ENCODE assay signal across 8 cellular contexts in the genomic region with DNA sequence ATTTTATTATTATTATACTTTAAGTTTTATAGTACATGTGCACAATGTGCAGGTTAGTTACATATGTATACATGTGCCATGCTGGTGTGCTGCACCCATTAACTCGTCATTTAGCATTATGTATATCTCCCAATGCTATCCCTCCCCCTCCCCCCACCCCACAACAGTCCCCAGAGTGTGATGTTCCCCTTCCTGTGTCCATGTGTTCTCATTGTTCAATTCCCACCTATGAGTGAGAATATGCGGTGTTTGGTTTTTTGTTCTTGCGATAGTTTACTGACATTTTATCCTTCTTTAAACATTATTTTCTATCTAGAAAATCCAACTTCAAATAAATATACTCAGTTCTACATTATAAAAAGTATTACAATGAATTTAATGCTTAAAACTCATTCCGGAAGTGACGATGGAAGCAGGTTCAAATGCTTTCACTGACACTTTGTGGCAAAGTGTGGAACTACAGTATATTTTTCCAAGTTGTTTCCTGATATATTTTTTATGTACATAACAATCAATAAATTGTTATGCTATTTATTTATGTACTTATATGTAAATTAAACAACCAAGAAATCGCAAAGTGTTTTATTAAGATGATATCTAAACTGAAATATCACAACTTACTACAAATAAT.
A peak's percentile ranks its signal among the peaks of the same experiment; 100 is the strongest.
DNase-seq lines count a peak whose midpoint lies in the region; ATAC-seq and TF ChIP-seq lines count a peak whose summit lies in the region.
"Not testable (repeated sequence)": the region's sequence is repeated elsewhere in the genome, so short reads cannot be mapped to it uniquely, and the experiment has no call there.

No MANE protein-coding gene starts in this region.

- intact Hi-C loops in left colon (cut with DNase I, micrococcal nuclease) (loop anchor here in 1 of 2 donors (10.0 kb wide), 1 partner anchor 1266 kb away; no protein-coding TSS in a partner anchor), gastrocnemius medialis (cut with DNase I; ENCODE audit: low total_unique reads) (loop anchor here (5.0 to 10.0 kb wide), 2 partner anchors 526 to 1264 kb away; no protein-coding TSS in a partner anchor)

- H3K27me3 ChIP-seq in OCI-LY1 (ENCODE audit: insufficient read depth, low read length); fibroblast of lung (ENCODE audit: control insufficient read depth, insufficient read depth, low read length); gastrocnemius medialis: not testable (repeated sequence)

- TF ChIP-seq CTCF in GM12872 (IDR thresholded peaks at IDR 0.05; ENCODE audit: insufficient read depth, low read depth, low read length), result 0 out of 3 replicates have a peak, but pooled peaks have one; percentile 23
- peak; percentile 46 for TF ChIP-seq CTCF in OCI-LY1 (IDR thresholded peaks at IDR 0.05; ENCODE audit: low read length)
- TF ChIP-seq CTCF in fibroblast of lung (conservative IDR thresholded peaks at IDR 0.05 in 1 of 2, IDR thresholded peaks at IDR 0.05 in 1 of 2; ENCODE audit: low read depth in 1 of 2, low read length in 2 of 2), result peak; percentile 37 to 62
- peak in 3 of 5 experiments; percentile 31 to 53 (median 44) for TF ChIP-seq CTCF in gastrocnemius medialis (IDR thresholded peaks at IDR 0.05 in 4 of 5, conservative IDR thresholded peaks at IDR 0.05 in 1 of 5)

- H3K36me3 ChIP-seq in OCI-LY1 (ENCODE audit: insufficient read depth, low read length); fibroblast of lung (ENCODE audit: control insufficient read depth, insufficient read depth, low read length); gastrocnemius medialis: not testable (repeated sequence)

- not testable (repeated sequence) for H3K9me3 ChIP-seq in OCI-LY1 (ENCODE audit: low read length); fibroblast of lung (ENCODE audit: control insufficient read depth, insufficient read depth, low read depth, low read length); gastrocnemius medialis

- H3F3A ChIP-seq in OCI-LY1 (ENCODE audit: insufficient read depth, low read length), result not testable (repeated sequence)

- in situ Hi-C loops in gastrocnemius medialis (cut with MboI; ENCODE audit: low sequenced_read_pairs in 4 of 4), result loop anchor here (25.0 kb wide), 3 partner anchors 529 to 1279 kb away; no protein-coding TSS in a partner anchor

- H2AFZ ChIP-seq in OCI-LY1 (ENCODE audit: low read length); fibroblast of lung (ENCODE audit: low read length): not testable (repeated sequence)

- not testable (repeated sequence) for H3K27ac ChIP-seq in OCI-LY1 (ENCODE audit: low read depth, low read length, poor library complexity, severe bottlenecking); fibroblast of lung (ENCODE audit: insufficient read depth, low read length); gastrocnemius medialis

- H3K4me2 ChIP-seq in OCI-LY1 (ENCODE audit: low read length); fibroblast of lung (ENCODE audit: extremely low read depth, insufficient read depth, low read length): not testable (repeated sequence)

- H3K9me2 ChIP-seq in OCI-LY1 (ENCODE audit: low read depth, low read length), result not testable (repeated sequence)

- not testable (repeated sequence) for TF ChIP-seq POLR2A in gastrocnemius medialis (IDR thresholded peaks at IDR 0.05)

- not testable (repeated sequence) for H4K20me1 ChIP-seq in OCI-LY1 (ENCODE audit: insufficient read depth, low read length); fibroblast of lung (ENCODE audit: control insufficient read depth, extremely low read depth, insufficient read depth, low read length)

- not testable (repeated sequence) for H3K79me2 ChIP-seq in OCI-LY1 (ENCODE audit: insufficient read depth, low read length); fibroblast of lung (ENCODE audit: control insufficient read depth, insufficient read depth, low read length)

- DNase-seq in AML-193 (lab: John Stamatoyannopoulos, UW) (peak; percentile 34 to 40), LoVo (ENCODE audit: low spot score) (peak; percentile 38), amniotic stem cell (lab: John Stamatoyannopoulos, UW) (peak; percentile 10), fibroblast of lung (ENCODE audit: low read depth in 2 of 2) (peak; percentile 19 to 64)
- DNase-seq in left colon, gastrocnemius medialis: not testable (repeated sequence)

- H3K4me3 ChIP-seq in OCI-LY1 (ENCODE audit: low read depth, low read length, poor library complexity, severe bottlenecking); fibroblast of lung (replicated peaks in 1 of 4; ENCODE audit: control extremely low read depth in 1 of 4, insufficient read depth in 1 of 4, low read depth in 3 of 4, low read length in 4 of 4); gastrocnemius medialis: not testable (repeated sequence)

- H3K4me1 ChIP-seq in OCI-LY1 (ENCODE audit: insufficient read depth, low read length, severe bottlenecking); fibroblast of lung (ENCODE audit: control insufficient read depth, extremely low read depth, insufficient read depth, low read length); gastrocnemius medialis: not testable (repeated sequence)

- not testable (repeated sequence) for H3K9ac ChIP-seq in OCI-LY1 (ENCODE audit: low read length); fibroblast of lung (ENCODE audit: insufficient read depth, low read length)

- ATAC-seq in left colon, result peak; percentile 37
- not testable (repeated sequence) for ATAC-seq in gastrocnemius medialis
